8 cellular contexts compared by ENCODE assay signal in the genomic region with DNA sequence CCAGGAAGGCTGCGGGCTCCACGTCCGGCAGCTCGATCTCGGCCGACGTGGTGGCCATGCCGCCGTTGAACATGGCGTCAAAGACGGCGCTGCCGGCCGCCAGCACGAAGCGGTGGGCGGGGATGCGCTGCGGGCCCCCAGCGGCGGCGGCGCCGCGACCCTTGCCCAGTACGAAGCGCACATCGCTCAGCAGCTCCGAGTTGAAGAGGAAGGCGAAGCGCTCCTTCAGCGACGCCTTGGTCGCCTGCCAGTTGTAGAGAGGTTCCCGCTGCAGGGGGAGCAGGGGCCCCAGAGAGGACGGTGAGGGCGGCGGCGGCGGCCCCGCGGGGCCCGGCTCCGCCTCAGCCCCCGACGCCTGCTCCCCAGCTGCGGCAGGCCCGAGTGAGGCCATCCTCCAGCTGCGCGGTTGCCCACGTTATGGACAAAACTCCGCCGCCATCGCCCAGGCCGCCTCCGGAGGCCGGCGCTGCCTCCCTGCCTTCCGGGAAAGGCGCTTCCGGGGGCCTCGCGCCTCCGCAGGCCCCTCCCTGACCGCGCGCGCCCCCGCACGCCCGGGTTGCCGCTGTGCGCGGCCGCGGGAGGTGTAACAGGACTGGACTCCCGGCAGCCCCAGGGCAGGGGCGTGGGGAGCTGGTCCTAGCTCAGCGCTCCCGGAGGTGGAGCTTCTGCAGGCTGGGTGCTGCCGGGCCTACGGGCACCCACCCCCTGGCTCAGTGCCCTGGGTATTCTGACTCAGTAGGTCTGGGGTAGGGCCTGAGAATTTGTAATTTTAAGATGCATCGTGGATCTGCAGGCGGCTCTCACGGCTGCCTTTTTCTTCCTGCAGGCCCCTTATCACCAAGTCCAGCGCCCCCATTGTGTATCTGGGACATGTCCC. TPM values are rescaled to one million over a fixed set of nuclear protein-coding genes. Genes with fewer than 3 reads are reported as not detected.
DNase-seq lines count a peak whose midpoint lies in the region; ATAC-seq and TF ChIP-seq lines count a peak whose summit lies in the region.

A gene (minus strand): TSS at position 492 of the 877 bp plus-strand sequence. CDS start 101 bp downstream, at position 391.

- peak; percentile 98 for TF ChIP-seq POLR2A in GM18505 (IDR thresholded peaks at IDR 0.05; ENCODE audit: borderline replicate concordance, extremely low read depth, insufficient read depth, insufficient read length)

- in situ Hi-C loops in astrocyte of the cerebellum (cut with HindIII; ENCODE audit: low sequenced_read_pairs), result no loop called here

- H3K27ac ChIP-seq in hepatocyte, result peak within 1 kb of the TSS; percentile 99

- WGBS in hepatocyte (ENCODE audit: low lambda C conversion rate, missing lambda C conversion rate), result 1% methylated on average over 49 of the region's 86 CpGs

- no peaks in the 10 kb centered on the region for H3K9me2 ChIP-seq in hepatocyte (replicated peaks; ENCODE audit: insufficient read depth)

- H2AFZ ChIP-seq in hepatocyte, result peak within 1 kb of the TSS; percentile 92

- no peaks in the 10 kb centered on the region for H3K9me3 ChIP-seq in hepatocyte (ENCODE audit: low read depth)

- H3K4me3 ChIP-seq in astrocyte of the cerebellum (ENCODE audit: low read depth, low read length) (peak within 1 kb of the TSS; percentile 89), hepatocyte (peak within 1 kb of the TSS; percentile 76), retinal pigment epithelial cell (ENCODE audit: low read length) (peak within 1 kb of the TSS; percentile 92)

- H4K20me1 ChIP-seq in hepatocyte (ENCODE audit: insufficient read depth, poor library complexity, severe bottlenecking), result peaks cover 33% of the 10 kb centered on the region

- ATAC-seq in GM18505 (IDR thresholded peaks at IDR 0.05; ENCODE audit: unreplicated experiment), result peak; percentile 81
- peak; percentile 84 for ATAC-seq in HG02884 (IDR thresholded peaks at IDR 0.05; ENCODE audit: unreplicated experiment)

- peaks cover 27% of the 10 kb centered on the region for H3K4me1 ChIP-seq in hepatocyte (ENCODE audit: insufficient read depth)

- no peaks in the 10 kb centered on the region for H3K36me3 ChIP-seq in hepatocyte (replicated peaks; ENCODE audit: insufficient read depth, low read depth)

- H3K27me3 ChIP-seq in hepatocyte, result no peaks in the 10 kb centered on the region

- DNase-seq in NCI-H146 (lab: John Stamatoyannopoulos, UW), result peak; percentile 90
- peak; percentile 60 for DNase-seq in T-helper 9 cell
- peak; percentile 63 for DNase-seq in astrocyte of the cerebellum (ENCODE audit: low read depth)
- DNase-seq in hepatocyte (ENCODE audit: low spot score), result peak; percentile 97
- DNase-seq in retinal pigment epithelial cell (ENCODE audit: low read depth), result peak; percentile 81
- no peak for DNase-seq in OCI-M2 (lab: John Stamatoyannopoulos, UW; ENCODE audit: unreplicated experiment)

- peak; percentile 8 for TF ChIP-seq CTCF in astrocyte of the cerebellum (IDR thresholded peaks at IDR 0.05; ENCODE audit: low read depth, low read length, missing control alignments)
- TF ChIP-seq CTCF in hepatocyte (IDR thresholded peaks at IDR 0.05; ENCODE audit: poor library complexity), result peak; percentile 19
- TF ChIP-seq CTCF in retinal pigment epithelial cell (conservative IDR thresholded peaks at IDR 0.05; ENCODE audit: low read depth, low read length), result peak; percentile 5

- H3K79me2 ChIP-seq in hepatocyte, result peaks cover 47% of the 10 kb centered on the region

- H3K4me2 ChIP-seq in hepatocyte, result peak within 1 kb of the TSS; percentile 92

RNA-seq across cellular contexts. Expression of the gene that starts here (rescaled TPM):
- total RNA-seq in hepatocyte, result 91.0 and 93.0 TPM in 2 replicates
- 42.2 and 43.8 TPM in 2 replicates for polyA plus RNA-seq in hepatocyte
